In genomic region chr12:26123482-26123980, GRCh38 we compare ENCODE assay signal across 10 cellular contexts. TPM values are rescaled to one million over a fixed set of nuclear protein-coding genes. Genes with fewer than 3 reads are reported as not detected.
A peak's percentile ranks its signal among the peaks of the same experiment; 100 is the strongest.
DNase-seq lines count a peak whose midpoint lies in the region; ATAC-seq and TF ChIP-seq lines count a peak whose summit lies in the region.
"Had no signal": no experiment of that assay in that cellular context is flagged by ENCODE, and none has a peak within 500 bp of the region (broad histone marks: within the 10 kb centered on the region; RNA-seq: fewer than 3 reads in every experiment).

No MANE protein-coding gene starts in this region.

- H3K27me3 ChIP-seq in AG04450 (ENCODE audit: control insufficient read depth, insufficient read depth, low read length) (no peaks in the 10 kb centered on the region), MM.1S (replicated peaks; ENCODE audit: insufficient read depth, low read length) (no peaks in the 10 kb centered on the region), foreskin keratinocyte (peaks cover 65% of the 10 kb centered on the region)

- H4K20me1 ChIP-seq in MM.1S (ENCODE audit: insufficient read depth, low read length): no peaks in the 10 kb centered on the region

- no peak for ATAC-seq in natural killer cell
- no peak for ATAC-seq in omental fat pad (ENCODE audit: low FRiP score)
- no peak for ATAC-seq in foreskin keratinocyte
- ATAC-seq in GM18873 (IDR thresholded peaks at IDR 0.05; ENCODE audit: low FRiP score, unreplicated experiment): no peak
- ATAC-seq in HG02852 (IDR thresholded peaks at IDR 0.05; ENCODE audit: unreplicated experiment): no peak

- peak overlapping the region; percentile 76 for H3K4me2 ChIP-seq in MM.1S (ENCODE audit: low read depth, low read length)

- H3K4me1 Mint-ChIP-seq in natural killer cell: peaks cover 18 to 35% of the 10 kb centered on the region in 2 donors

- POLR2A ChIA-PET in AG04450 (lab: Yijun Ruan, JAX): interaction anchor here (1.1 to 3.7 kb wide), 3 partner anchors 9 to 72 kb away, joined by 3 to 9 read pairs (median 6); partner anchors contain the start of gene SSPN

- no peak for DNase-seq in AG04450 (ENCODE audit: low read depth, low spot score)
- DNase-seq in MM.1S: peak; percentile 39
- DNase-seq in coronary artery (ENCODE audit: low spot score): no peak
- no peak for DNase-seq in natural killer cell
- DNase-seq in omental fat pad (ENCODE audit: low spot score): no peak
- DNase-seq in foreskin keratinocyte: no peak
- DNase-seq: NCI-H1417 treated with DMSO at 0.1 percent for 48 hours; stimulated activated naive CD4-positive, alpha-beta T cell treated with Interleukin-2 at 50 U/mL for 16 hours had no signal

- H3K9me3 Mint-ChIP-seq in natural killer cell: no peaks in the 10 kb centered on the region

- H3K27ac Mint-ChIP-seq in natural killer cell: no peak overlapping the region

- TF ChIP-seq CTCF in AG04450 (IDR thresholded peaks at IDR 0.05; ENCODE audit: low read depth, low read length) (no peak), MM.1S (IDR thresholded peaks at IDR 0.05; ENCODE audit: low read length) (no peak), coronary artery (IDR thresholded peaks at IDR 0.05) (no peak), natural killer cell (IDR thresholded peaks at IDR 0.05) (no peak), omental fat pad (IDR thresholded peaks at IDR 0.05) (no peak), foreskin keratinocyte (conservative IDR thresholded peaks at IDR 0.05) (no peak)

- no peak overlapping the region for H2AFZ ChIP-seq in MM.1S (ENCODE audit: low read length)

- peaks cover 59 to 67% of the 10 kb centered on the region in 2 donors for H3K27me3 Mint-ChIP-seq in natural killer cell (ENCODE audit: low read depth in 2 of 2)

- H3K36me3 Mint-ChIP-seq in natural killer cell: no peaks in the 10 kb centered on the region

- H3K9ac ChIP-seq in MM.1S (ENCODE audit: low read length): peak overlapping the region; percentile 80

- H3K9me2 ChIP-seq in MM.1S (replicated peaks; ENCODE audit: insufficient read depth, low read length): no peaks in the 10 kb centered on the region

- no peak overlapping the region for H3K27ac ChIP-seq in AG04450 (ENCODE audit: low read depth, low read length)
- peak overlapping the region; percentile 98 for H3K27ac ChIP-seq in MM.1S (ENCODE audit: low read length)
- H3K27ac ChIP-seq in coronary artery: peak overlapping the region; percentile 96 to 98
- H3K27ac ChIP-seq in foreskin keratinocyte: no peak overlapping the region

- peaks cover 49% of the 10 kb centered on the region for H3K79me2 ChIP-seq in MM.1S (ENCODE audit: low read length)

- intact Hi-C loops in natural killer cell (cut with micrococcal nuclease): no loop called here

- peak overlapping the region; percentile 60 for H3K4me3 ChIP-seq in AG04450 (ENCODE audit: low read depth, low read length)
- peak overlapping the region; percentile 77 for H3K4me3 ChIP-seq in MM.1S (ENCODE audit: low read length)
- peak overlapping the region; percentile 83 for H3K4me3 ChIP-seq in coronary artery

- H3F3A ChIP-seq in MM.1S (ENCODE audit: insufficient read depth, low read length): peaks cover 70% of the 10 kb centered on the region

- H3K36me3 ChIP-seq in MM.1S (replicated peaks; ENCODE audit: insufficient read depth, low read length): no peaks in the 10 kb centered on the region

- H3K9me3 ChIP-seq in AG04450 (ENCODE audit: control insufficient read depth, insufficient read depth, low read length): no peaks in the 10 kb centered on the region; the same call in 1 of the 2 replicates
- H3K9me3 ChIP-seq in MM.1S (replicated peaks; ENCODE audit: insufficient read depth, low read length): no peaks in the 10 kb centered on the region

- peak overlapping the region; percentile 77 for H3K4me3 Mint-ChIP-seq in natural killer cell

- CTCF ChIA-PET in AG04450 (lab: Charles Lee): interaction anchor here (0.6 to 5.0 kb wide), 5 partner anchors 490 to 579 kb away, joined by 3 to 50 read pairs (median 4); no protein-coding TSS in a partner anchor

- H3K4me1 ChIP-seq in MM.1S (ENCODE audit: low read length) (peaks cover 22% of the 10 kb centered on the region), foreskin keratinocyte (no peaks in the 10 kb centered on the region)

RNA-seq across cellular contexts. Expression of gene BHLHE41, which starts 1.3 kb away (rescaled TPM):
- polyA plus RNA-seq in AG04450 (2011; rRNA removed) (0.96 and 1.7 TPM in 2 replicates), foreskin keratinocyte (0.07 and 0.11 TPM in 2 replicates)
- 1.4 and 2.6 TPM in 2 replicates for polyA minus RNA-seq in AG04450 (2011; rRNA and poly(A)+ RNA removed)
- total RNA-seq in natural killer cell (1 to 10 TPM in 1 of 3 donors, under 1 TPM in 1, not detected in 1; 0.09 to 3.7 TPM), omental fat pad (1 to 10 TPM; 4.6 to 7.5 (median 5.2) TPM), foreskin keratinocyte (0.03 and 0.14 TPM in 2 replicates)

Comparison
In these comparisons a context has a peak if more than half of its experiments do, and no peak if none do; other contexts are left out.
1. H3K27ac ChIP-seq: peak in MM.1S (single experiment) and coronary artery (2 of 2); none in AG04450 (single experiment) and foreskin keratinocyte (single experiment).
2. Peak in every context shown above with its lines, with median percentiles within 50 percentile points of each other: H3K4me3 ChIP-seq.